14 cellular contexts compared by ENCODE assay signal in genomic region chr7:43944286-43944685, GRCh38. TPM values are rescaled to one million over a fixed set of nuclear protein-coding genes. Genes with fewer than 3 reads are reported as not detected.
DNase-seq lines count a peak whose midpoint lies in the region; ATAC-seq lines count a peak whose summit lies in the region.
"Had no signal": no experiment of that assay in that cellular context is flagged by ENCODE, and none has a peak within 500 bp of the region (broad histone marks: within the 10 kb centered on the region; RNA-seq: fewer than 3 reads in every experiment).

No MANE protein-coding gene starts in this region.

- H3K4me1 Mint-ChIP-seq in activated T-cell treated with anti-CD3 and anti-CD28 coated beads, Interleukin-2, amount 50 U/mL, for 24 hours (ENCODE audit: low read depth) = no peaks in the 10 kb centered on the region
- no peaks in the 10 kb centered on the region for H3K4me1 Mint-ChIP-seq in activated T-cell treated with anti-CD3 and anti-CD28 coated beads, Interleukin-2, amount 50 U/mL, for 4 hours (ENCODE audit: low read depth)

- ATAC-seq in activated T-cell treated with anti-CD3 and anti-CD28 coated beads, Interleukin-2, amount 50 U/mL, for 4 hours = no peak
- ATAC-seq in HG02870 (IDR thresholded peaks at IDR 0.05; ENCODE audit: unreplicated experiment) (peak; percentile 92), HG02973 (IDR thresholded peaks at IDR 0.05; ENCODE audit: unreplicated experiment) (no peak)

- peak; percentile 16 for DNase-seq in activated T-cell treated with anti-CD3 and anti-CD28 coated beads, Interleukin-2, amount 50 U/mL, for 24 hours
- DNase-seq in activated T-cell treated with anti-CD3 and anti-CD28 coated beads, Interleukin-2, amount 50 U/mL, for 4 hours = no peak
- DNase-seq in amniotic epithelial cell (ENCODE audit: low read depth) = peak; percentile 8
- DNase-seq in NCI-H2107 treated with DMSO at 0.1 percent for 48 hours (lab: John Stamatoyannopoulos, UW; ENCODE audit: unreplicated experiment) = no peak
- DNase-seq in NCI-H2196 treated with DMSO at 0.1 percent for 48 hours (lab: John Stamatoyannopoulos, UW; ENCODE audit: unreplicated experiment) = no peak
- DNase-seq in posterior cingulate gyrus = no peak
- DNase-seq: H7, Karpas-422, NCI-H1417, NCI-H2029 treated with DMSO at 0.1 percent for 48 hours, NCI-H526 treated with DMSO at 0.1 percent for 48 hours had no signal

- peaks cover 46% of the 10 kb centered on the region for H3K36me3 Mint-ChIP-seq in activated T-cell treated with anti-CD3 and anti-CD28 coated beads, Interleukin-2, amount 50 U/mL, for 24 hours (ENCODE audit: low read depth)
- peaks cover 21% of the 10 kb centered on the region for H3K36me3 Mint-ChIP-seq in activated T-cell treated with anti-CD3 and anti-CD28 coated beads, Interleukin-2, amount 50 U/mL, for 4 hours (ENCODE audit: insufficient read depth)

- H3K9me3 Mint-ChIP-seq in activated T-cell treated with anti-CD3 and anti-CD28 coated beads, Interleukin-2, amount 50 U/mL, for 24 hours = no peaks in the 10 kb centered on the region
- no peaks in the 10 kb centered on the region for H3K9me3 Mint-ChIP-seq in activated T-cell treated with anti-CD3 and anti-CD28 coated beads, Interleukin-2, amount 50 U/mL, for 4 hours

- no peaks in the 10 kb centered on the region for H3K27me3 Mint-ChIP-seq in activated T-cell treated with anti-CD3 and anti-CD28 coated beads, Interleukin-2, amount 50 U/mL, for 24 hours
- no peaks in the 10 kb centered on the region for H3K27me3 Mint-ChIP-seq in activated T-cell treated with anti-CD3 and anti-CD28 coated beads, Interleukin-2, amount 50 U/mL, for 4 hours (ENCODE audit: low read depth)

- H3K4me3 Mint-ChIP-seq in activated T-cell treated with anti-CD3 and anti-CD28 coated beads, Interleukin-2, amount 50 U/mL, for 24 hours = no peak overlapping the region
- no peak overlapping the region for H3K4me3 Mint-ChIP-seq in activated T-cell treated with anti-CD3 and anti-CD28 coated beads, Interleukin-2, amount 50 U/mL, for 4 hours

- intact Hi-C loops in posterior cingulate gyrus (cut with DNase I) = no loop called here

- H3K27ac Mint-ChIP-seq in activated T-cell treated with anti-CD3 and anti-CD28 coated beads, Interleukin-2, amount 50 U/mL, for 24 hours = no peak overlapping the region

RNA-seq across cellular contexts. Expression of gene UBE2D4, which starts 18.1 kb away (rescaled TPM):
- 10 to 100 TPM; 20.9 to 25.8 (median 22.7) TPM for total RNA-seq in activated T-cell treated with anti-CD3 and anti-CD28 coated beads, Interleukin-2, amount 50 U/mL, for 4 hours

RNA-seq across cellular contexts. Expression of gene URGCP, which starts 37.9 kb away (rescaled TPM):
- total RNA-seq in activated T-cell treated with anti-CD3 and anti-CD28 coated beads, Interleukin-2, amount 50 U/mL, for 4 hours = 10 to 100 TPM; 31.7 to 32.6 (median 32.5) TPM

RNA-seq across cellular contexts. Expression of gene SPDYE1, which starts 53.4 kb away (rescaled TPM):
- not detected for total RNA-seq in activated T-cell treated with anti-CD3 and anti-CD28 coated beads, Interleukin-2, amount 50 U/mL, for 4 hours
- total RNA-seq: H7, SJSA1 had no signal

Comparison
In these comparisons a context has a peak if more than half of its experiments do, and no peak if none do; other contexts are left out.
1. DNase-seq: peak in activated T-cell treated with anti-CD3 and anti-CD28 coated beads, Interleukin-2, amount 50 U/mL, for 24 hours (single experiment) and amniotic epithelial cell (single experiment); none in activated T-cell treated with anti-CD3 and anti-CD28 coated beads, Interleukin-2, amount 50 U/mL, for 4 hours (single experiment), NCI-H2107 treated with DMSO at 0.1 percent for 48 hours (single experiment), NCI-H2196 treated with DMSO at 0.1 percent for 48 hours (single experiment) and posterior cingulate gyrus (0 of 10).